1 cellular context compared by ENCODE assay signal in the genomic region with DNA sequence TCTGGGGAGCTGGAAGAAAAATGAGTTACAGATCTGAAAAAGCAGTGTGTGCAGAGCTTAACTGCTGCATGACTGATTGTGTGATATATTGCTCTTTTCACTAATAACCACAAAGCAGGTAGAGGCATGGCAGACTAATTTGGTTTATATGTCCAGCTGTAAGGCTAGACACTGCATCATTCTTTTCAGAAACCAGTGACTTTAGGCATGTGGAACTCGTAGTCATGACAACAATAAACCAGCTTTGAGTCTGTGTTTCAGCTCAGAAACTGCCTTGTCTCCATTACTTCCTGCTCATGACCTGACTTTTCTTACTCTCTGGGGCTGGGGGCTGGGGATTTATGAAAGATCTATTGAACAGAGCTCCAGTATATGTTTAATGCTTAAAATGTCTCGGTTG.
TF ChIP-seq lines count a peak whose summit lies in the region.

No MANE protein-coding gene starts in this region.

TF ChIP-seq in HepG2, 621 proteins besides CTCF, POLR2A, EP300 and RAD21 (continued from another document):
- TF ChIP-seq CCAR2 (optimal IDR thresholded peaks at IDR 0.05; ENCODE audit: low read depth, low read length): no peak
- no peak for TF ChIP-seq GATAD2A (CRISPR knock-in tag; IDR thresholded peaks at IDR 0.05)
- TF ChIP-seq ZNF460 (CRISPR knock-in tag; IDR thresholded peaks at IDR 0.05; ENCODE audit: borderline replicate concordance): no peak
- no peak for TF ChIP-seq ZNF644 (CRISPR knock-in tag; IDR thresholded peaks at IDR 0.05; ENCODE audit: low read depth)
- no peak for TF ChIP-seq ZBTB25 (CRISPR knock-in tag; IDR thresholded peaks at IDR 0.05)
- TF ChIP-seq, protein P1, sequence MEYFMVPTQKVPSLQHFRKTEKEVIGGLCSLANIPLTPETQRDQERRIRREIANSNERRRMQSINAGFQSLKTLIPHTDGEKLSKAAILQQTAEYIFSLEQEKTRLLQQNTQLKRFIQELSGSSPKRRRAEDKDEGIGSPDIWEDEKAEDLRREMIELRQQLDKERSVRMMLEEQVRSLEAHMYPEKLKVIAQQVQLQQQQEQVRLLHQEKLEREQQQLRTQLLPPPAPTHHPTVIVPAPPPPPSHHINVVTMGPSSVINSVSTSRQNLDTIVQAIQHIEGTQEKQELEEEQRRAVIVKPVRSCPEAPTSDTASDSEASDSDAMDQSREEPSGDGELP (IDR thresholded peaks at IDR 0.05; ENCODE audit: borderline replicate concordance, low read depth): no peak
- TF ChIP-seq MXD3 (CRISPR knock-in tag; IDR thresholded peaks at IDR 0.05): no peak
- TF ChIP-seq FOXO1 (CRISPR knock-in tag; IDR thresholded peaks at IDR 0.05): no peak
- no peak for TF ChIP-seq ZNF782 (CRISPR knock-in tag; IDR thresholded peaks at IDR 0.05; ENCODE audit: borderline replicate concordance)
- TF ChIP-seq PHF8 (CRISPR knock-in tag; IDR thresholded peaks at IDR 0.05): no peak
- no peak for TF ChIP-seq ZNF34 (CRISPR knock-in tag; IDR thresholded peaks at IDR 0.05; ENCODE audit: borderline replicate concordance)
- no peak for TF ChIP-seq BRD4 (CRISPR knock-in tag; IDR thresholded peaks at IDR 0.05)
- TF ChIP-seq SIN3B (IDR thresholded peaks at IDR 0.05; ENCODE audit: low read length): no peak
- TF ChIP-seq CBX2 (IDR thresholded peaks at IDR 0.05; ENCODE audit: low read depth, low read length): no peak
- no peak for TF ChIP-seq CBX2 (CRISPR knock-in tag; IDR thresholded peaks at IDR 0.05; ENCODE audit: low read depth)
- TF ChIP-seq TBX3 (IDR thresholded peaks at IDR 0.05; ENCODE audit: borderline replicate concordance): no peak
